1 cellular context compared by ENCODE assay signal in the genomic region with DNA sequence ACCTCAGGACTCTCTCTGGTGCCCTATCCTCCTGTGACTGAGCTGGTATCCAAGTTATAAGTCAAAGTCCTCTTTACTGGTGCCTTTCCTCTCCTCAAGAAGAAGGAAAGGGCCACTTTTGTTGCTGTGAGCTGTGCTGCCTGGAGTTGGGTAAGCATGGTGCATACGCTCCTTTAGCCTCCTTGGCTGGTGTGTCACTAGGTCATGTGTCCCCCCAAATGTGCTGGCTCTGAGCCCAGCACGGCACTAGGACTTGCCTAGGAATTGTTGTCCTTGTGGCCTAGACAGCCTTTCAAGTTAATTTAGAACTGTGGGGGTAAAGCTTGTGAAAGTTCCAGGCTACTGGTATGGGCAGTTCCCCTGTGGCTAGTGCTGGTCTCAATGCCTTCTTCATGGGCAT.
TF ChIP-seq lines count a peak whose summit lies in the region.

No MANE protein-coding gene starts in this region.

TF ChIP-seq in GM12878, 131 proteins besides CTCF, POLR2A, EP300 and RAD21 (continued from another document):
- TF ChIP-seq, protein P1, sequence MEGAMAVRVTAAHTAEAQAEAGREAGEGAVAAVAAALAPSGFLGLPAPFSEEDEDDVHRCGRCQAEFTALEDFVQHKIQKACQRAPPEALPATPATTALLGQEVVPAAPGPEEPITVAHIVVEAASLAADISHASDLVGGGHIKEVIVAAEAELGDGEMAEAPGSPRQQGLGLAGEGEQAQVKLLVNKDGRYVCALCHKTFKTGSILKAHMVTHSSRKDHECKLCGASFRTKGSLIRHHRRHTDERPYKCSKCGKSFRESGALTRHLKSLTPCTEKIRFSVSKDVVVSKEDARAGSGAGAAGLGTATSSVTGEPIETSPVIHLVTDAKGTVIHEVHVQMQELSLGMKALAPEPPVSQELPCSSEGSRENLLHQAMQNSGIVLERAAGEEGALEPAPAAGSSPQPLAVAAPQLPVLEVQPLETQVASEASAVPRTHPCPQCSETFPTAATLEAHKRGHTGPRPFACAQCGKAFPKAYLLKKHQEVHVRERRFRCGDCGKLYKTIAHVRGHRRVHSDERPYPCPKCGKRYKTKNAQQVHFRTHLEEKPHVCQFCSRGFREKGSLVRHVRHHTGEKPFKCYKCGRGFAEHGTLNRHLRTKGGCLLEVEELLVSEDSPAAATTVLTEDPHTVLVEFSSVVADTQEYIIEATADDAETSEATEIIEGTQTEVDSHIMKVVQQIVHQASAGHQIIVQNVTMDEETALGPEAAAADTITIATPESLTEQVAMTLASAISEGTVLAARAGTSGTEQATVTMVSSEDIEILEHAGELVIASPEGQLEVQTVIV (IDR thresholded peaks at IDR 0.05; ENCODE audit: borderline replicate concordance, partially characterized antibody): no peak
- TF ChIP-seq JUND (IDR thresholded peaks at IDR 0.05; ENCODE audit: low read depth, low read length) (no peak), POU2F2 (IDR thresholded peaks at IDR 0.05; ENCODE audit: borderline replicate concordance, low read depth, low read length) (no peak), MYC (IDR thresholded peaks at IDR 0.05; ENCODE audit: insufficient read depth, insufficient read length, insufficient replicate concordance, low read length, severe bottlenecking) (no peak), SIN3A (IDR thresholded peaks at IDR 0.05; ENCODE audit: low read depth, low read length) (no peak), MEF2B (IDR thresholded peaks at IDR 0.05; ENCODE audit: partially characterized antibody, poor library complexity, severe bottlenecking) (no peak), NFIC (IDR thresholded peaks at IDR 0.05; ENCODE audit: low read depth, low read length) (no peak)
